Comparison of ENCODE assay signal across 23 cellular contexts in the genomic region with DNA sequence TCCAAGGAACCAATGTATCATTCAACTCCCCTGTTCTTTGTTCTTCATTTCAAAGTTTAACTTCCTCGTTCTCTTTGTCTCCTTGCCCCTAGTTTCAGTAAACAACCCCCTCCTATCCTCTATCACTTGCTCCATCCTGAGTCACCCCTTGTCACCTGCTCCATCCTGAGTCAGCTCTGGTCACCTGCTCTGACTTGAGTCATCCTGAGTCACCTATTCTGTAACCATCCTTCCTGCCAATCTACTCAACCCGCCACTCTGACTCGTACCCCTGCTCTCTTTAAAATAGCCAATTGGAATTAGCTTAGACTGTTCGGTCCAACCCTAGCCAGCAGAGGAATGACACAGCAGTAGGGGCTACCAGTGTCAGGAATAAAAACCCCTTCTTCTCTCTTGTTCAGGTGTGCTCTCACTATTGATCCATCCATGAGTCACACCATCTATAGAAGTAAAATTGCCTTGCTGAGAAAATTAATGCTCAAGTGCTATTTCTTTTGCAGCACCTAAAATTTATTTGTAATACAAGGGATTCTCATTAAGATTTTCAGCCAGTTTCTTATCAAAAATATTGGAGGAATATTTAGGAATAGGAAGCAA.
"Had no signal": no experiment of that assay in that cellular context is flagged by ENCODE, and none has a peak within 500 bp of the region (broad histone marks: within the 10 kb centered on the region; RNA-seq: fewer than 3 reads in every experiment).

No MANE protein-coding gene starts in this region.

- H3K27me3 ChIP-seq: cardiac muscle cell, ovary, tibial nerve had no signal

- H3K27ac ChIP-seq: cardiac muscle cell, epithelial cell of prostate, ovary, psoas muscle, tibial nerve had no signal

- H3K36me3 ChIP-seq: cardiac muscle cell, ovary, tibial nerve had no signal

- H3K36me3 Mint-ChIP-seq: naive B cell had no signal

- ATAC-seq: effector memory CD8-positive, alpha-beta T cell; left lobe of liver; psoas muscle; right cardiac atrium; WTC11 had no signal

- H3K27ac Mint-ChIP-seq: activated CD4-positive, alpha-beta T cell treated with anti-CD3 and anti-CD28 coated beads, Interleukin-2, amount 10 ng/mL, durations not matched to agents 24 days and 14 days; activated naive CD4-positive, alpha-beta T cell treated with anti-CD3 and anti-CD28 coated beads, Interleukin-2, amount 50 U/mL, for 72 hours; effector memory CD8-positive, alpha-beta T cell; naive B cell; stimulated activated naive CD8-positive, alpha-beta T cell treated with anti-CD3 and anti-CD28 coated beads, Interleukin-15, Interleukin-2, amounts not matched to agents 100 ng/mL and 50 ng/mL, for 24 hours; WTC11 had no signal

- H3K4me1 Mint-ChIP-seq: activated CD4-positive, alpha-beta T cell treated with anti-CD3 and anti-CD28 coated beads, Interleukin-2, amount 10 ng/mL, durations not matched to agents 24 days and 14 days; naive B cell had no signal

- DNase-seq: activated CD4-positive, alpha-beta T cell treated with anti-CD3 and anti-CD28 coated beads, Interleukin-2, amount 10 ng/mL, durations not matched to agents 24 days and 14 days; activated CD8-positive, alpha-beta memory T cell treated with anti-CD3 and anti-CD28 coated beads for 24 hours; activated CD8-positive, alpha-beta memory T cell treated with anti-CD3 and anti-CD28 coated beads, Interleukin-2, amount 50 U/mL, for 48 hours; activated effector memory CD4-positive, alpha-beta T cell treated with anti-CD3 and anti-CD28 coated beads, Interleukin-2, amount 50 U/mL, for 16 hours; amniotic stem cell; dermis blood vessel endothelial cell; effector memory CD8-positive, alpha-beta T cell; foreskin melanocyte; glutamatergic neuron; hypothalamus; naive B cell; ovary; psoas muscle; right cardiac atrium; stimulated activated CD4-positive, alpha-beta T cell treated with anti-CD3 and anti-CD28 coated beads, Interleukin-2, amount 100 ng/mL, for 48 hours had no signal

- H3K27me3 Mint-ChIP-seq: activated CD4-positive, alpha-beta T cell treated with anti-CD3 and anti-CD28 coated beads, Interleukin-2, amount 10 ng/mL, durations not matched to agents 24 days and 14 days; effector memory CD8-positive, alpha-beta T cell; naive B cell; stimulated activated naive CD8-positive, alpha-beta T cell treated with anti-CD3 and anti-CD28 coated beads, Interleukin-15, Interleukin-2, amounts not matched to agents 100 ng/mL and 50 ng/mL, for 24 hours had no signal

- H3K4me1 ChIP-seq: psoas muscle, tibial nerve had no signal

- H3K9me3 ChIP-seq: ovary had no signal

- H3K4me3 ChIP-seq: cardiac muscle cell, lung, ovary, psoas muscle, tibial nerve had no signal

- H3K4me3 Mint-ChIP-seq: activated CD4-positive, alpha-beta T cell treated with anti-CD3 and anti-CD28 coated beads, Interleukin-2, amount 10 ng/mL, durations not matched to agents 24 days and 14 days; effector memory CD8-positive, alpha-beta T cell; naive B cell; stimulated activated naive CD8-positive, alpha-beta T cell treated with anti-CD3 and anti-CD28 coated beads, Interleukin-15, Interleukin-2, amounts not matched to agents 100 ng/mL and 50 ng/mL, for 24 hours; WTC11 had no signal
